8 cellular contexts compared by ENCODE assay signal in the genomic region with DNA sequence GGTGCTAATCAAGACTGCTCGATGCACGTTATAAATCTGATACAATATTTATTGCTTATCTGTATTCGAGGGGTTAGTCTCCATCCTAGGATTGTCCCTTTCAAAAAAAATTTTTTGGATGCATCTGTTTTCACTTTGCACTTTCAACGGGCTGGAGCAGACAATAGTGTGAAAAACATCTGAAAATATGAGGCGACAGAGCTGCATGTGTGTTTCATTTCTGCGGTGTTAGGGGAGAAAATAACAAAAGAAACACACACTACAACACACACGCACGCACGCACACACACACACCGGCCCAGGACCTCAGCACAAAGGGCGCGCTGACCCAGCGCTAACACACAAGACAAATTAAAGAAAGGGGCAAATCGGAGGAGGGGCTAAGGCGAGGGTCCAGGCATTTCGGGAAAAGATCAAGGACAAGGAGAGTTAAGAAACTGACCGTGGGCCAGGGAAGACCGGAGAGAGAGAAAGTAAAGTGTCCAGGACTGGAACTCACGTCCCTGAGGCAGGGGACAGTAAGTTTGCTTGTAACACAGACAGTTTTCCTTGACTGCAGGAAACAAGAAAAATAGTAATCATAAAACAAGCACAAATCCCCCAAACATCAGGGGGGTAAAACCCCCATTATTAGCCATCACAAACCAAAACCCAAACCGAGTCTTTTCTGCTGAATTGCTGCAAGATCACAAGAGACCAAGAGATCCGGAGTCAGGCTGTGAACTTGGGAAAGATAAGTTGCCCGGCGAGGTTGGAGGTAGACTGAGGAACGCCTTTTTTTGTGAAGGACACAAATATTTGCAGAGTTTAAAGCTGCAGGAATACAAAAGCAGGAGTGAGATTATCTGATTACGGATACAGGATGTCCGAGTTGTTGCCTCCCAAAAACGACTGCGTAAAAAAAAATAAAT.
DNase-seq lines count a peak whose midpoint lies in the region; ATAC-seq and TF ChIP-seq lines count a peak whose summit lies in the region.

No MANE protein-coding gene starts in this region.

- no peak overlapping the region for H3K9ac ChIP-seq in mesenchymal stem cell (ENCODE audit: low read length)

- TF ChIP-seq POLR2A in thyroid gland (IDR thresholded peaks at IDR 0.05) (no peak), adrenal gland (IDR thresholded peaks at IDR 0.05) (no peak)

- H3K9me3 ChIP-seq in mesenchymal stem cell (ENCODE audit: control insufficient read depth, low read length) (no peaks in the 10 kb centered on the region), thyroid gland (no peaks in the 10 kb centered on the region), adrenal gland (replicated peaks in 1 of 3) (no peaks in the 10 kb centered on the region)

- no peak overlapping the region for H2AK5ac ChIP-seq in mesenchymal stem cell (ENCODE audit: low read length, severe bottlenecking)

- no peak for TF ChIP-seq CTCF in thyroid gland (IDR thresholded peaks at IDR 0.05)
- no peak for TF ChIP-seq CTCF in adrenal gland (IDR thresholded peaks at IDR 0.05)

- ATAC-seq in activated T-cell treated with anti-CD3 and anti-CD28 coated beads, Interleukin-2, amount 50 U/mL, for 72 hours (replicated peaks in 1 of 2), result no peak

- H3K4me3 ChIP-seq in mesenchymal stem cell (ENCODE audit: insufficient read depth in 1 of 2, low read depth in 1 of 2, low read length in 2 of 2) (peak overlapping the region in 1 of 2 experiments; percentile 68), thyroid gland (replicated peaks in 1 of 3) (peak overlapping the region in 2 of 3 donors; percentile 2 to 12), adrenal gland (peak overlapping the region in 1 of 4 donors; percentile 61)

- H3K23ac ChIP-seq in mesenchymal stem cell (ENCODE audit: low read length in 2 of 2), result no peak overlapping the region

- no peaks in the 10 kb centered on the region for H3K9me3 Mint-ChIP-seq in activated T-cell treated with anti-CD3 and anti-CD28 coated beads, Interleukin-2, amount 50 U/mL, for 72 hours
- H3K9me3 Mint-ChIP-seq in activated T-helper 2 cell treated with anti-CD3 and anti-CD28 coated beads, Interferon-gamma antibody, Interleukin-2, Interleukin-4, amounts not matched to agents 10 μg/mL and 5 μg/mL and 100 μg/mL, durations not matched to agents 14 hours and 24 hours and 36 hours, result no peaks in the 10 kb centered on the region

- H3K14ac ChIP-seq in mesenchymal stem cell (ENCODE audit: low read length in 2 of 2), result no peak overlapping the region

- peaks cover 81% of the 10 kb centered on the region for H3K27me3 Mint-ChIP-seq in activated T-cell treated with anti-CD3 and anti-CD28 coated beads, Interleukin-2, amount 50 U/mL, for 72 hours (ENCODE audit: low read depth)
- H3K27me3 Mint-ChIP-seq in activated T-helper 2 cell treated with anti-CD3 and anti-CD28 coated beads, Interferon-gamma antibody, Interleukin-2, Interleukin-4, amounts not matched to agents 10 μg/mL and 5 μg/mL and 100 μg/mL, durations not matched to agents 14 hours and 24 hours and 36 hours (ENCODE audit: low read depth), result peaks cover 78% of the 10 kb centered on the region

- H3K79me1 ChIP-seq in mesenchymal stem cell (replicated peaks; ENCODE audit: low read length, poor library complexity, severe bottlenecking), result no peaks in the 10 kb centered on the region

- no peak overlapping the region for H3K18ac ChIP-seq in mesenchymal stem cell (ENCODE audit: low read depth in 1 of 2, low read length in 2 of 2)

- H2BK12ac ChIP-seq in mesenchymal stem cell (ENCODE audit: low read length in 2 of 2), result no peak overlapping the region

- H3K27ac ChIP-seq in mesenchymal stem cell (ENCODE audit: low read length, poor library complexity, severe bottlenecking), result no peak overlapping the region
- no peak overlapping the region for H3K27ac ChIP-seq in thyroid gland
- H3K27ac ChIP-seq in adrenal gland, result peak overlapping the region in 1 of 5 donors; percentile 34

- intact Hi-C loops in activated T-helper 2 cell treated with anti-CD3 and anti-CD28 coated beads, Interferon-gamma antibody, Interleukin-2, Interleukin-4, amounts not matched to agents 10 μg/mL and 5 μg/mL and 100 μg/mL, durations not matched to agents 14 hours and 24 hours and 36 hours (cut with micrococcal nuclease), result loop anchor here (10.0 kb wide), 1 partner anchor 226 kb away; no protein-coding TSS in a partner anchor
- intact Hi-C loops in thyroid gland (cut with DNase I) (no loop called here), adrenal gland (cut with DNase I) (loop anchor here (5.0 to 10.0 kb wide), 2 partner anchors 1034 to 1036 kb away; no protein-coding TSS in a partner anchor)

- H3K27ac Mint-ChIP-seq in activated T-cell treated with anti-CD3 and anti-CD28 coated beads, Interleukin-2, amount 50 U/mL, for 72 hours, result no peak overlapping the region
- H3K27ac Mint-ChIP-seq in activated T-helper 2 cell treated with anti-CD3 and anti-CD28 coated beads, Interferon-gamma antibody, Interleukin-2, Interleukin-4, amounts not matched to agents 10 μg/mL and 5 μg/mL and 100 μg/mL, durations not matched to agents 14 hours and 24 hours and 36 hours, result no peak overlapping the region

- no peak for DNase-seq in activated T-cell treated with anti-CD3 and anti-CD28 coated beads, Interleukin-2, amount 50 U/mL, for 72 hours
- no peak for DNase-seq in activated T-cell treated with anti-CD3 and anti-CD28 coated beads for 4 hours
- no peak for DNase-seq in activated T-helper 2 cell treated with anti-CD3 and anti-CD28 coated beads, Interferon-gamma antibody, Interleukin-2, Interleukin-4, amounts not matched to agents 10 μg/mL and 5 μg/mL and 100 μg/mL, durations not matched to agents 14 hours and 24 hours and 36 hours (ENCODE audit: low spot score)
- peak; percentile 22 for DNase-seq in mesenchymal stem cell
- no peak for DNase-seq in thyroid gland
- DNase-seq in adrenal gland, result no peak
- DNase-seq in NOMO-1 treated with dmso at 0.1 percent for 144 hours (lab: John Stamatoyannopoulos, UW; ENCODE audit: unreplicated experiment), result no peak
- DNase-seq in NCI-H2081 treated with DMSO at 0.1 percent for 48 hours (lab: John Stamatoyannopoulos, UW), result no peak

- H3K36me3 ChIP-seq in mesenchymal stem cell (ENCODE audit: control insufficient read depth in 1 of 2, insufficient read depth in 2 of 2, low read depth in 1 of 2, low read length in 2 of 2) (no peaks in the 10 kb centered on the region), thyroid gland (no peaks in the 10 kb centered on the region), adrenal gland (replicated peaks in 1 of 2) (no peaks in the 10 kb centered on the region)

- H2BK5ac ChIP-seq in mesenchymal stem cell (ENCODE audit: low read depth, low read length, poor library complexity, severe bottlenecking), result no peak overlapping the region

- WGBS in mesenchymal stem cell, result 3% methylated on average over 19 of the region's 28 CpGs
- 12 to 13% methylated on average over 28 of the region's 28 CpGs for WGBS in thyroid gland, 2 donors
- WGBS in adrenal gland, 4 donors, result 9 to 13% (median 11%) methylated on average over 28 of the region's 28 CpGs

- peaks cover 60% of the 10 kb centered on the region for H3K4me1 Mint-ChIP-seq in activated T-cell treated with anti-CD3 and anti-CD28 coated beads, Interleukin-2, amount 50 U/mL, for 72 hours (ENCODE audit: low read depth)
- peaks cover 35% of the 10 kb centered on the region for H3K4me1 Mint-ChIP-seq in activated T-helper 2 cell treated with anti-CD3 and anti-CD28 coated beads, Interferon-gamma antibody, Interleukin-2, Interleukin-4, amounts not matched to agents 10 μg/mL and 5 μg/mL and 100 μg/mL, durations not matched to agents 14 hours and 24 hours and 36 hours (ENCODE audit: low read depth)

- no peak overlapping the region for H4K91ac ChIP-seq in mesenchymal stem cell (ENCODE audit: low read length)

- no peak overlapping the region for H2BK120ac ChIP-seq in mesenchymal stem cell (ENCODE audit: low read depth, low read length)

- H3K36me3 Mint-ChIP-seq in activated T-cell treated with anti-CD3 and anti-CD28 coated beads, Interleukin-2, amount 50 U/mL, for 72 hours (ENCODE audit: insufficient read depth in 2 of 2), result peaks cover 1 to 2% of the 10 kb centered on the region in 2 donors
- no peaks in the 10 kb centered on the region for H3K36me3 Mint-ChIP-seq in activated T-helper 2 cell treated with anti-CD3 and anti-CD28 coated beads, Interferon-gamma antibody, Interleukin-2, Interleukin-4, amounts not matched to agents 10 μg/mL and 5 μg/mL and 100 μg/mL, durations not matched to agents 14 hours and 24 hours and 36 hours (ENCODE audit: low read depth)

- H2BK15ac ChIP-seq in mesenchymal stem cell (ENCODE audit: low read depth, poor library complexity, severe bottlenecking), result no peak overlapping the region

- H3K4ac ChIP-seq in mesenchymal stem cell (ENCODE audit: low read depth in 1 of 2, low read length in 2 of 2), result no peak overlapping the region

- H3K27me3 ChIP-seq in mesenchymal stem cell (ENCODE audit: control insufficient read depth in 1 of 2, insufficient read depth in 1 of 2, low read length in 2 of 2) (peaks cover 78 to 80% of the 10 kb centered on the region in 2 experiments), thyroid gland (peaks cover 32% of the 10 kb centered on the region), adrenal gland (peaks cover 66% of the 10 kb centered on the region)

- H3K4me1 ChIP-seq in mesenchymal stem cell (ENCODE audit: control insufficient read depth, insufficient read depth, low read depth, low read length), result peaks cover 19% of the 10 kb centered on the region
- peaks cover 22 to 39% of the 10 kb centered on the region in 2 donors for H3K4me1 ChIP-seq in thyroid gland
- H3K4me1 ChIP-seq in adrenal gland (replicated peaks in 1 of 2), result peaks cover 15 to 39% of the 10 kb centered on the region in 2 donors

- peak overlapping the region; percentile 70 to 80 for H3K4me3 Mint-ChIP-seq in activated T-cell treated with anti-CD3 and anti-CD28 coated beads, Interleukin-2, amount 50 U/mL, for 72 hours
- H3K4me3 Mint-ChIP-seq in activated T-helper 2 cell treated with anti-CD3 and anti-CD28 coated beads, Interferon-gamma antibody, Interleukin-2, Interleukin-4, amounts not matched to agents 10 μg/mL and 5 μg/mL and 100 μg/mL, durations not matched to agents 14 hours and 24 hours and 36 hours (ENCODE audit: low read depth), result peak overlapping the region; percentile 72

- H3K4me2 ChIP-seq in mesenchymal stem cell (ENCODE audit: low read length, poor library complexity, severe bottlenecking), result peak overlapping the region; percentile 7

- no peak overlapping the region for H4K8ac ChIP-seq in mesenchymal stem cell (ENCODE audit: low read length)

- no peak overlapping the region for H2AFZ ChIP-seq in mesenchymal stem cell (ENCODE audit: low read depth, low read length)
